Comparison of ENCODE assay signal across 26 cellular contexts in the genomic region with DNA sequence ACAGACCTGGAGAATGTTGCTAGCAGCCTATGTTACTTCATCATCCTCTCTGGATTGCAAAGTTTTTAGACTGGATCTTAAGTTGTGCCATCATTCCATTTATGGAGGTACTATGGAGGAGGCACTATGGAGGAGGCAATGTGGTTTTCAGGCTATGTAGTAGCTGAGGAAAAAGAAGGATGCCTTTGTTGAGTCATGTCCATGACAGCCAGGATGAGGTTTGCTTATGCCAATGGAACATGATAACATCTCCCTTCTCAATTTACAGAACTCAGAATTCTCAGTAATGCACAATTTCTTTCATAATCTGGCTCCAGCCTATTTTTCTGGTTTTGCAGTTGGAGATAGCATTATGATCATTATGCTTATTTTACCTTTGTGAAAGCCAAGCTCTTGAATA.
DNase-seq lines count a peak whose midpoint lies in the region; ATAC-seq and TF ChIP-seq lines count a peak whose summit lies in the region.
"Had no signal": no experiment of that assay in that cellular context is flagged by ENCODE, and none has a peak within 500 bp of the region (broad histone marks: within the 10 kb centered on the region; RNA-seq: fewer than 3 reads in every experiment).

No MANE protein-coding gene starts in this region.

- no peaks in the 10 kb centered on the region for H3K9me3 ChIP-seq in adipocyte (ENCODE audit: control insufficient read depth, low read length)
- H3K9me3 ChIP-seq: pancreas, testis had no signal

- H3K36me3 Mint-ChIP-seq in activated CD8-positive, alpha-beta T cell treated with anti-CD3 and anti-CD28 coated beads, Interleukin-2, amount 10 ng/mL, durations not matched to agents 7 days and 5 days (ENCODE audit: low read depth) = no peaks in the 10 kb centered on the region
- H3K36me3 Mint-ChIP-seq: immature natural killer cell had no signal

- H3K27me3 ChIP-seq in adipocyte (replicated peaks; ENCODE audit: control insufficient read depth, insufficient read depth, low read length) (no peaks in the 10 kb centered on the region), mesendoderm (ENCODE audit: insufficient read depth, low read length, poor library complexity) (no peaks in the 10 kb centered on the region)
- H3K27me3 ChIP-seq: pancreas, testis had no signal

- no peaks in the 10 kb centered on the region for H3K27me3 Mint-ChIP-seq in activated CD8-positive, alpha-beta T cell treated with anti-CD3 and anti-CD28 coated beads, Interleukin-2, amount 10 ng/mL, durations not matched to agents 7 days and 5 days (ENCODE audit: low read depth)

- H3K4me1 Mint-ChIP-seq in activated CD8-positive, alpha-beta T cell treated with anti-CD3 and anti-CD28 coated beads, Interleukin-2, amount 10 ng/mL, durations not matched to agents 7 days and 5 days (ENCODE audit: low read depth) = no peaks in the 10 kb centered on the region
- H3K4me1 Mint-ChIP-seq: H9, immature natural killer cell had no signal

- no peak overlapping the region for H2AK5ac ChIP-seq in mesendoderm (ENCODE audit: low read length)

- POLR2A ChIA-PET in AG04449 (lab: Yijun Ruan, JAX) = no interaction called here
- POLR2A ChIA-PET in activated CD8-positive, alpha-beta T cell treated with anti-CD3 and anti-CD28 coated beads, Interleukin-2, amount 10 ng/mL, durations not matched to agents 7 days and 5 days (lab: Charles Lee) = no interaction called here

- peak; percentile 16 for DNase-seq in AG04449 (ENCODE audit: low read depth, low spot score)
- DNase-seq in LHCN-M2 (ENCODE audit: low read depth) = peak; percentile 89
- peak; percentile 17 for DNase-seq in adipocyte (ENCODE audit: low read depth)
- DNase-seq in foreskin melanocyte = peak; percentile 24
- DNase-seq in activated CD8-positive, alpha-beta T cell treated with anti-CD3 and anti-CD28 coated beads, Interleukin-2, amount 10 ng/mL, durations not matched to agents 7 days and 5 days = no peak
- no peak for DNase-seq in mesendoderm
- DNase-seq in NCI-H1694 (lab: John Stamatoyannopoulos, UW) = no peak
- DNase-seq: 8988T; activated CD4-positive, alpha-beta T cell treated with anti-CD3 and anti-CD28 coated beads, Interleukin-2, amount 50 U/mL, for 48 hours; activated CD4-positive, CD25-positive, alpha-beta regulatory T cell treated with anti-CD3 and anti-CD28 coated beads, Interleukin-2, amount 50 U/mL, for 72 hours; activated naive CD4-positive, alpha-beta T cell; Calu3; DND-41; H9; immature natural killer cell; left colon; NCI-H446 treated with DMSO at 0.1 percent for 48 hours; pancreas; RPMI8226; small intestine; stimulated activated naive CD4-positive, alpha-beta T cell treated with Interleukin-2 at 50 U/mL for 16 hours; testis had no signal

- no peak overlapping the region for H4K8ac ChIP-seq in mesendoderm (ENCODE audit: low read depth, low read length)

- no peak overlapping the region for H3K4me3 Mint-ChIP-seq in activated CD8-positive, alpha-beta T cell treated with anti-CD3 and anti-CD28 coated beads, Interleukin-2, amount 10 ng/mL, durations not matched to agents 7 days and 5 days
- H3K4me3 Mint-ChIP-seq: H9; immature natural killer cell; T-helper 1 cell treated with Interleukin-12 subunit alpha and Interleukin-12 subunit beta and Interleukin-4 antibody, amounts not matched to agents 30 μg/mL and 1 μg/mL, for 36 hours had no signal

- no peak overlapping the region for H2BK120ac ChIP-seq in mesendoderm (ENCODE audit: low read depth, low read length)

- H2BK15ac ChIP-seq in mesendoderm (replicated peaks; ENCODE audit: low read depth) = no peak overlapping the region

- no peak overlapping the region for H3K4me2 ChIP-seq in mesendoderm (ENCODE audit: low read length)

- no peaks in the 10 kb centered on the region for H3K79me2 ChIP-seq in mesendoderm (ENCODE audit: control insufficient read depth, insufficient read depth, low read length)

- H3K27ac Mint-ChIP-seq in activated CD8-positive, alpha-beta T cell treated with anti-CD3 and anti-CD28 coated beads, Interleukin-2, amount 10 ng/mL, durations not matched to agents 7 days and 5 days = no peak overlapping the region
- H3K27ac Mint-ChIP-seq: H9; immature natural killer cell; T-helper 1 cell treated with Interleukin-12 subunit alpha and Interleukin-12 subunit beta and Interleukin-4 antibody, amounts not matched to agents 30 μg/mL and 1 μg/mL, for 36 hours had no signal

- H3K4me1 ChIP-seq in adipocyte (ENCODE audit: control insufficient read depth, insufficient read depth, low read length) = no peaks in the 10 kb centered on the region
- no peaks in the 10 kb centered on the region for H3K4me1 ChIP-seq in mesendoderm (ENCODE audit: control insufficient read depth, low read depth, low read length)
- H3K4me1 ChIP-seq: pancreas, testis had no signal

- H3K9ac ChIP-seq in adipocyte (ENCODE audit: low read length) (no peak overlapping the region), mesendoderm (ENCODE audit: low read length) (no peak overlapping the region)

- H4K5ac ChIP-seq in mesendoderm (ENCODE audit: low read length) = no peak overlapping the region

- H2BK5ac ChIP-seq in mesendoderm (ENCODE audit: low read length) = no peak overlapping the region

- CTCF ChIA-PET in AG04449 (lab: Yijun Ruan, JAX) = no interaction called here
- CTCF ChIA-PET in activated CD8-positive, alpha-beta T cell treated with anti-CD3 and anti-CD28 coated beads, Interleukin-2, amount 10 ng/mL, durations not matched to agents 7 days and 5 days (lab: Charles Lee) = no interaction called here

- H3K56ac ChIP-seq in mesendoderm (ENCODE audit: low read length) = no peak overlapping the region

- no peak overlapping the region for H3K4ac ChIP-seq in mesendoderm (ENCODE audit: low read depth, low read length)

- H3K79me1 ChIP-seq in mesendoderm (ENCODE audit: low read length) = no peaks in the 10 kb centered on the region

- no peak overlapping the region for H3K4me3 ChIP-seq in AG04449 (ENCODE audit: low read depth, low read length)
- H3K4me3 ChIP-seq in adipocyte (ENCODE audit: low read length) = no peak overlapping the region
- H3K4me3 ChIP-seq in mesendoderm (ENCODE audit: low read length) = no peak overlapping the region
- H3K4me3 ChIP-seq: pancreas, SK-N-MC, testis had no signal

- no peak for ATAC-seq in activated CD8-positive, alpha-beta T cell treated with anti-CD3 and anti-CD28 coated beads, Interleukin-2, amount 10 ng/mL, durations not matched to agents 7 days and 5 days
- no peak for ATAC-seq in HG03378 (IDR thresholded peaks at IDR 0.05; ENCODE audit: unreplicated experiment)
- ATAC-seq: HepG2, left colon, pancreas had no signal

- no peaks in the 10 kb centered on the region for H3K36me3 ChIP-seq in adipocyte (ENCODE audit: control insufficient read depth, insufficient read depth, low read length, severe bottlenecking)
- no peaks in the 10 kb centered on the region for H3K36me3 ChIP-seq in mesendoderm (ENCODE audit: control insufficient read depth, insufficient read depth, low read length)
- H3K36me3 ChIP-seq: pancreas had no signal

- H3K18ac ChIP-seq in mesendoderm (ENCODE audit: low read length) = no peak overlapping the region

- no peaks in the 10 kb centered on the region for H3K9me3 Mint-ChIP-seq in activated CD8-positive, alpha-beta T cell treated with anti-CD3 and anti-CD28 coated beads, Interleukin-2, amount 10 ng/mL, durations not matched to agents 7 days and 5 days (ENCODE audit: insufficient read depth)
- H3K9me3 Mint-ChIP-seq: T-helper 1 cell treated with Interleukin-12 subunit alpha and Interleukin-12 subunit beta and Interleukin-4 antibody, amounts not matched to agents 30 μg/mL and 1 μg/mL, for 36 hours had no signal

- H3K27ac ChIP-seq in mesendoderm (ENCODE audit: low read depth, low read length) = no peak overlapping the region
- H3K27ac ChIP-seq: pancreas, SK-N-MC, testis had no signal

- no peak overlapping the region for H3K23ac ChIP-seq in mesendoderm (ENCODE audit: low read length)

- no peak for TF ChIP-seq CTCF in AG04449 (IDR thresholded peaks at IDR 0.05; ENCODE audit: insufficient read depth, low read length, missing control alignments)

Comparison
In these comparisons a context has a peak if more than half of its experiments do, and no peak if none do; other contexts are left out.
1. DNase-seq: peak in AG04449 (single experiment), LHCN-M2 (single experiment), adipocyte (single experiment) and foreskin melanocyte (single experiment); none in activated CD8-positive, alpha-beta T cell treated with anti-CD3 and anti-CD28 coated beads, Interleukin-2, amount 10 ng/mL, durations not matched to agents 7 days and 5 days (single experiment), mesendoderm (single experiment) and NCI-H1694 (single experiment).